8 cellular contexts compared by ENCODE assay signal in genomic region chr21:34865922-34866271, GRCh38.
DNase-seq lines count a peak whose midpoint lies in the region; ATAC-seq and TF ChIP-seq lines count a peak whose summit lies in the region.

No MANE protein-coding gene starts in this region.

- peak; percentile 87 to 89 for DNase-seq in NOMO-1 (lab: John Stamatoyannopoulos, UW; ENCODE audit: unreplicated experiment in 2 of 2)
- DNase-seq in GOT3 (lab: John Stamatoyannopoulos, UW): no peak
- no peak for DNase-seq in nephron progenitor cell
- no peak for DNase-seq in endothelial cell (ENCODE audit: low spot score)

- ATAC-seq in GM18861 (IDR thresholded peaks at IDR 0.05; ENCODE audit: unreplicated experiment): peak; percentile 85
- ATAC-seq in HG02623 (IDR thresholded peaks at IDR 0.05; ENCODE audit: unreplicated experiment): peak; percentile 87

- intact Hi-C loops in dendritic cell treated with granulocyte-macrophage colony-stimulating factor and Interleukin-4, amounts not matched to agents 40 ng/mL and 50 ng/mL, for 4 days (cut with micrococcal nuclease): loop anchor here (2.0 kb wide), 2 partner anchors 15 to 17 kb away; no protein-coding TSS in a partner anchor

- TF ChIP-seq CTCF in nephron progenitor cell (IDR thresholded peaks at IDR 0.05) (no peak), endothelial cell (IDR thresholded peaks at IDR 0.05; ENCODE audit: unreplicated experiment) (no peak)

- H3K4me1 Mint-ChIP-seq in dendritic cell treated with granulocyte-macrophage colony-stimulating factor and Interleukin-4, amounts not matched to agents 40 ng/mL and 50 ng/mL, for 4 days (ENCODE audit: low read depth): peaks cover 91% of the 10 kb centered on the region
- H3K4me1 Mint-ChIP-seq in stimulated activated naive CD8-positive, alpha-beta T cell treated with anti-CD3 and anti-CD28 coated beads, Interleukin-15, Interleukin-2, amounts not matched to agents 100 ng/mL and 50 ng/mL, for 24 hours (ENCODE audit: low read depth): peaks cover 34% of the 10 kb centered on the region
- H3K4me1 Mint-ChIP-seq in nephron progenitor cell: peaks cover 38% of the 10 kb centered on the region
- H3K4me1 Mint-ChIP-seq in endothelial cell (ENCODE audit: unreplicated experiment): peaks cover 25% of the 10 kb centered on the region

- peaks cover 1% of the 10 kb centered on the region for H3K27me3 Mint-ChIP-seq in dendritic cell treated with granulocyte-macrophage colony-stimulating factor and Interleukin-4, amounts not matched to agents 40 ng/mL and 50 ng/mL, for 4 days
- no peaks in the 10 kb centered on the region for H3K27me3 Mint-ChIP-seq in stimulated activated naive CD8-positive, alpha-beta T cell treated with anti-CD3 and anti-CD28 coated beads, Interleukin-15, Interleukin-2, amounts not matched to agents 100 ng/mL and 50 ng/mL, for 24 hours
- H3K27me3 Mint-ChIP-seq in nephron progenitor cell (ENCODE audit: low read depth, poor library complexity) (peaks cover 23% of the 10 kb centered on the region), endothelial cell (ENCODE audit: unreplicated experiment) (peaks cover 14% of the 10 kb centered on the region)

- H3K9me3 Mint-ChIP-seq in dendritic cell treated with granulocyte-macrophage colony-stimulating factor and Interleukin-4, amounts not matched to agents 40 ng/mL and 50 ng/mL, for 4 days: no peaks in the 10 kb centered on the region
- no peaks in the 10 kb centered on the region for H3K9me3 Mint-ChIP-seq in stimulated activated naive CD8-positive, alpha-beta T cell treated with anti-CD3 and anti-CD28 coated beads, Interleukin-15, Interleukin-2, amounts not matched to agents 100 ng/mL and 50 ng/mL, for 24 hours
- H3K9me3 Mint-ChIP-seq in nephron progenitor cell: no peaks in the 10 kb centered on the region
- H3K9me3 Mint-ChIP-seq in endothelial cell (ENCODE audit: unreplicated experiment): no peaks in the 10 kb centered on the region

- peak overlapping the region; percentile 44 for H3K4me3 Mint-ChIP-seq in dendritic cell treated with granulocyte-macrophage colony-stimulating factor and Interleukin-4, amounts not matched to agents 40 ng/mL and 50 ng/mL, for 4 days
- peak overlapping the region; percentile 11 for H3K4me3 Mint-ChIP-seq in stimulated activated naive CD8-positive, alpha-beta T cell treated with anti-CD3 and anti-CD28 coated beads, Interleukin-15, Interleukin-2, amounts not matched to agents 100 ng/mL and 50 ng/mL, for 24 hours
- no peak overlapping the region for H3K4me3 Mint-ChIP-seq in nephron progenitor cell
- H3K4me3 Mint-ChIP-seq in endothelial cell (ENCODE audit: unreplicated experiment): no peak overlapping the region

- H3K27ac Mint-ChIP-seq in dendritic cell treated with granulocyte-macrophage colony-stimulating factor and Interleukin-4, amounts not matched to agents 40 ng/mL and 50 ng/mL, for 4 days: peak overlapping the region; percentile 81
- H3K27ac Mint-ChIP-seq in stimulated activated naive CD8-positive, alpha-beta T cell treated with anti-CD3 and anti-CD28 coated beads, Interleukin-15, Interleukin-2, amounts not matched to agents 100 ng/mL and 50 ng/mL, for 24 hours: peak overlapping the region; percentile 65
- no peak overlapping the region for H3K27ac Mint-ChIP-seq in nephron progenitor cell
- no peak overlapping the region for H3K27ac Mint-ChIP-seq in endothelial cell (ENCODE audit: unreplicated experiment)

- peaks cover 97% of the 10 kb centered on the region for H3K36me3 Mint-ChIP-seq in dendritic cell treated with granulocyte-macrophage colony-stimulating factor and Interleukin-4, amounts not matched to agents 40 ng/mL and 50 ng/mL, for 4 days (ENCODE audit: low read depth)
- H3K36me3 Mint-ChIP-seq in stimulated activated naive CD8-positive, alpha-beta T cell treated with anti-CD3 and anti-CD28 coated beads, Interleukin-15, Interleukin-2, amounts not matched to agents 100 ng/mL and 50 ng/mL, for 24 hours (ENCODE audit: low read depth): peaks cover 89% of the 10 kb centered on the region
- H3K36me3 Mint-ChIP-seq in nephron progenitor cell (ENCODE audit: low read depth) (no peaks in the 10 kb centered on the region), endothelial cell (ENCODE audit: low read depth, unreplicated experiment) (peaks cover 18% of the 10 kb centered on the region)

Comparison
In these comparisons a context has a peak if more than half of its experiments do, and no peak if none do; other contexts are left out.
1. DNase-seq: peak in NOMO-1 (2 of 2); none in GOT3 (single experiment), nephron progenitor cell (single experiment) and endothelial cell (single experiment).
2. H3K27ac Mint-ChIP-seq: peak in dendritic cell treated with granulocyte-macrophage colony-stimulating factor and Interleukin-4, amounts not matched to agents 40 ng/mL and 50 ng/mL, for 4 days (single experiment) and stimulated activated naive CD8-positive, alpha-beta T cell treated with anti-CD3 and anti-CD28 coated beads, Interleukin-15, Interleukin-2, amounts not matched to agents 100 ng/mL and 50 ng/mL, for 24 hours (single experiment); none in nephron progenitor cell (single experiment) and endothelial cell (single experiment).
3. H3K4me3 Mint-ChIP-seq: peak in dendritic cell treated with granulocyte-macrophage colony-stimulating factor and Interleukin-4, amounts not matched to agents 40 ng/mL and 50 ng/mL, for 4 days (single experiment) and stimulated activated naive CD8-positive, alpha-beta T cell treated with anti-CD3 and anti-CD28 coated beads, Interleukin-15, Interleukin-2, amounts not matched to agents 100 ng/mL and 50 ng/mL, for 24 hours (single experiment); none in nephron progenitor cell (single experiment) and endothelial cell (single experiment).